ENCODE assay signal across 23 cellular contexts in genomic region chr1:160636076-160636475, GRCh38. TPM values are rescaled to one million over a fixed set of nuclear protein-coding genes. Genes with fewer than 3 reads are reported as not detected.
DNase-seq lines count a peak whose midpoint lies in the region; ATAC-seq and TF ChIP-seq lines count a peak whose summit lies in the region.
"Had no signal": no experiment of that assay in that cellular context is flagged by ENCODE, and none has a peak within 500 bp of the region (broad histone marks: within the 10 kb centered on the region; RNA-seq: fewer than 3 reads in every experiment).

No MANE protein-coding gene starts in this region.

- H3K9me3 Mint-ChIP-seq in CD8-positive, alpha-beta T cell: no peaks in the 10 kb centered on the region
- no peaks in the 10 kb centered on the region for H3K9me3 Mint-ChIP-seq in T-cell
- H3K9me3 Mint-ChIP-seq in effector memory CD8-positive, alpha-beta T cell: no peaks in the 10 kb centered on the region
- H3K9me3 Mint-ChIP-seq: immature natural killer cell had no signal

- no peaks in the 10 kb centered on the region for H3K27me3 Mint-ChIP-seq in CD8-positive, alpha-beta T cell (ENCODE audit: low read depth)
- no peaks in the 10 kb centered on the region for H3K27me3 Mint-ChIP-seq in T-cell
- no peaks in the 10 kb centered on the region for H3K27me3 Mint-ChIP-seq in effector memory CD8-positive, alpha-beta T cell

- POLR2A ChIA-PET in CD8-positive, alpha-beta T cell (lab: Charles Lee): no interaction called here
- POLR2A ChIA-PET in T-cell (lab: Charles Lee): interaction anchor here (0.7 to 0.9 kb wide), 2 partner anchors 12 to 13 kb away, joined by 4 to 8 read pairs; no protein-coding TSS in a partner anchor

- TF ChIP-seq CTCF in CD8-positive, alpha-beta T cell (IDR thresholded peaks at IDR 0.05): no peak

- no peak for ATAC-seq in CD8-positive, alpha-beta T cell
- no peak for ATAC-seq in T-cell (replicated peaks in 1 of 4)
- ATAC-seq in effector memory CD8-positive, alpha-beta T cell (replicated peaks): no peak
- ATAC-seq: K562, Right ventricle myocardium inferior, upper lobe of right lung had no signal

- H3K27ac Mint-ChIP-seq in CD8-positive, alpha-beta T cell: peak overlapping the region; percentile 42
- H3K27ac Mint-ChIP-seq in T-cell: peak overlapping the region; percentile 96 to 98
- peak overlapping the region in 1 of 2 donors; percentile 44 for H3K27ac Mint-ChIP-seq in effector memory CD8-positive, alpha-beta T cell

- H3K4me1 ChIP-seq in BLaER1 treated with 17β-estradiol and CSF1 and Interleukin-3, amounts not matched to agents 10 nM and 100 nM: peaks cover 83 to 100% (median 98%) of the 10 kb centered on the region in 10 experiments
- H3K4me1 ChIP-seq in CD8-positive, alpha-beta T cell (ENCODE audit: insufficient read depth, low read length): peaks cover 94% of the 10 kb centered on the region
- H3K4me1 ChIP-seq: upper lobe of right lung had no signal

- H3K9ac ChIP-seq in BLaER1 treated with 17β-estradiol and CSF1 and Interleukin-3, amounts not matched to agents 10 nM and 100 nM: no peak overlapping the region

- intact Hi-C loops in CD8-positive, alpha-beta T cell (cut with DNase I, micrococcal nuclease): loop anchor here in 1 of 2 experiments (1.0 kb wide), 1 partner anchor 44 kb away; no protein-coding TSS in a partner anchor

- H3K36me3 ChIP-seq in BLaER1 treated with 17β-estradiol and CSF1 and Interleukin-3, amounts not matched to agents 10 nM and 100 nM: peaks cover 7 to 95% (median 36%) of the 10 kb centered on the region in 11 experiments; a peak in 21 of 22 replicates
- peaks cover 4% of the 10 kb centered on the region for H3K36me3 ChIP-seq in CD8-positive, alpha-beta T cell (ENCODE audit: insufficient read depth, low read length)
- H3K36me3 ChIP-seq: neutrophil, upper lobe of right lung had no signal

- H3K36me3 Mint-ChIP-seq in CD8-positive, alpha-beta T cell: peaks cover 43% of the 10 kb centered on the region
- H3K36me3 Mint-ChIP-seq in T-cell: peaks cover 59% of the 10 kb centered on the region
- peaks cover 68% of the 10 kb centered on the region for H3K36me3 Mint-ChIP-seq in effector memory CD8-positive, alpha-beta T cell (ENCODE audit: insufficient read depth)
- H3K36me3 Mint-ChIP-seq: immature natural killer cell had no signal

- H3K27me3 ChIP-seq in BLaER1 treated with 17β-estradiol and CSF1 and Interleukin-3, amounts not matched to agents 10 nM and 100 nM: no peaks in the 10 kb centered on the region
- H3K27me3 ChIP-seq in CD8-positive, alpha-beta T cell (ENCODE audit: insufficient read depth, low read length): no peaks in the 10 kb centered on the region
- H3K27me3 ChIP-seq: neutrophil, upper lobe of right lung had no signal

- peaks cover 95% of the 10 kb centered on the region for H3K4me1 Mint-ChIP-seq in CD8-positive, alpha-beta T cell (ENCODE audit: low read depth)
- peaks cover 86 to 95% (median 94%) of the 10 kb centered on the region in 3 donors for H3K4me1 Mint-ChIP-seq in T-cell
- peaks cover 71 to 81% of the 10 kb centered on the region in 2 donors for H3K4me1 Mint-ChIP-seq in effector memory CD8-positive, alpha-beta T cell (ENCODE audit: low read depth in 2 of 2)

- peak overlapping the region in 3 of 11 experiments; percentile 13 to 24 (median 18); a peak in 5 of 22 replicates for H3K27ac ChIP-seq in BLaER1 treated with 17β-estradiol and CSF1 and Interleukin-3, amounts not matched to agents 10 nM and 100 nM
- no peak overlapping the region for H3K27ac ChIP-seq in CD8-positive, alpha-beta T cell (ENCODE audit: low read depth, low read length)
- H3K27ac ChIP-seq: neutrophil, upper lobe of right lung had no signal

- H3K4me2 ChIP-seq in BLaER1 treated with 17β-estradiol and CSF1 and Interleukin-3, amounts not matched to agents 10 nM and 100 nM: peak overlapping the region in 9 of 11 experiments; percentile 13 to 97 (median 82); a peak in 16 of 22 replicates
- H3K4me2 ChIP-seq: smooth muscle cell had no signal

- H3K4me3 ChIP-seq in BLaER1 treated with 17β-estradiol and CSF1 and Interleukin-3, amounts not matched to agents 10 nM and 100 nM: no peak overlapping the region
- H3K4me3 ChIP-seq in CD8-positive, alpha-beta T cell (ENCODE audit: low read depth, low read length): no peak overlapping the region
- H3K4me3 ChIP-seq: K562, smooth muscle cell, upper lobe of right lung had no signal

- H4K20me1 ChIP-seq in BLaER1 treated with 17β-estradiol and CSF1 and Interleukin-3, amounts not matched to agents 10 nM and 100 nM: no peaks in the 10 kb centered on the region

- DNase-seq in CD8-positive, alpha-beta T cell: no peak
- DNase-seq in T-cell (no peak), AG08395 (ENCODE audit: low spot score) (no peak), SW 1271 (lab: John Stamatoyannopoulos, UW) (no peak), DMS 273 (lab: John Stamatoyannopoulos, UW; ENCODE audit: unreplicated experiment) (no peak), NCI-H146 (lab: John Stamatoyannopoulos, UW) (no peak)
- DNase-seq in effector memory CD8-positive, alpha-beta T cell: no peak
- DNase-seq: activated T-cell treated with anti-CD3 and anti-CD28 coated beads, Interleukin-2, amount 50 U/mL, for 48 hours; COR-L47; cortex of kidney; NCI-H1694 treated with DMSO at 0.1 percent for 48 hours; NCI-H82; stimulated activated CD4-positive, alpha-beta T cell treated with anti-CD3 and anti-CD28 coated beads, Interleukin-4, amount 100 ng/mL, for 1 hour; upper lobe of right lung had no signal

- CTCF ChIA-PET in CD8-positive, alpha-beta T cell (lab: Charles Lee): no interaction called here
- CTCF ChIA-PET in T-cell (lab: Charles Lee): interaction anchor here (0.6 to 0.7 kb wide), 2 partner anchors 30 to 90 kb away, joined by 3 to 6 read pairs; no protein-coding TSS in a partner anchor

- no peak overlapping the region for H3K4me3 Mint-ChIP-seq in CD8-positive, alpha-beta T cell
- H3K4me3 Mint-ChIP-seq in T-cell: peak overlapping the region in 1 of 3 donors; percentile 26
- peak overlapping the region; percentile 44 to 97 for H3K4me3 Mint-ChIP-seq in effector memory CD8-positive, alpha-beta T cell

- H3K9me3 ChIP-seq in BLaER1 treated with 17β-estradiol and CSF1 and Interleukin-3, amounts not matched to agents 10 nM and 100 nM (replicated peaks in 1 of 11): no peaks in the 10 kb centered on the region
- no peaks in the 10 kb centered on the region for H3K9me3 ChIP-seq in CD8-positive, alpha-beta T cell (ENCODE audit: low read length)
- H3K9me3 ChIP-seq: neutrophil, upper lobe of right lung had no signal

RNA-seq across cellular contexts. Expression of gene SLAMF1, which starts 10.8 kb away (rescaled TPM):
- total RNA-seq in CD8-positive, alpha-beta T cell: 10 to 100 TPM; 12.8 to 18.6 TPM
- total RNA-seq in T-cell: 10 to 100 TPM; 19.4 to 38.7 (median 30.7) TPM
- total RNA-seq: Daoy, H4, renal cortical epithelial cell, smooth muscle cell had no signal

RNA-seq across cellular contexts. Expression of gene CD84, which starts 56.8 kb away (rescaled TPM):
- 10 to 100 TPM; 28.3 to 31.7 TPM for total RNA-seq in CD8-positive, alpha-beta T cell
- total RNA-seq in T-cell: 10 to 100 TPM; 47.5 to 97.4 (median 51.8) TPM
- total RNA-seq: Daoy, H4, renal cortical epithelial cell, smooth muscle cell had no signal
